Comparison of ENCODE assay signal across 20 cellular contexts in the genomic region with DNA sequence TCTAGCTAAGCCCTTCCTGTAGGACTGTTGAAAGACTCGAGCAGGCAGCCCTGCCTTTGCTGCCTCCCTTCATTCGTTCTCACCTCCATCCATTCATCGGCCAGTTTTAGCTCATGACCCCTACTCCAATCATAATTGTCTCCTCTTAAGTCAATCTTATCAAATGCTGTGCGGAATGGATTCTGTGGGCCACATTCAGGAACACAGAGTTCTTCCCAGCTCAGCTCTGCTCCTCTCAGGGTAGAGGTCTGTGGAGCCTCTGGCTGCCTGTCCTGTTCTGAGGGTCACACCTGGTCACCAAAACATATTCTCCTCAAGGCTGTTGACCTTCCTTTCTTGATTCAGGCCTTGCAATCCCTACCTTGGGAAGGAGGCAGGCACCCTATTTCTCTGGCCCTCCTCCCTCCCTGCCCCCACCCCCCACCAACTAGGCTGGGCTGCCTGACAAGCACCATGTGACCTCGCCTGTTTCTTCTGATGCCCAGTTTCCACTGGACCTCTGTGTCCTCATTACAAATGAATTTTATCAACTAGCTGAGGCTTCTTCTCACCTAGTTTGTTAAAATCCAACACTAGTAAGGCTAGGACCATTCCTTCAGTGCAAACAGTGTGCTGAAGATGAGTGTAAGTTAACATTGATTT. TPM values are rescaled to one million over a fixed set of nuclear protein-coding genes. Genes with fewer than 3 reads are reported as not detected.
DNase-seq lines count a peak whose midpoint lies in the region; ATAC-seq and TF ChIP-seq lines count a peak whose summit lies in the region.
"Had no signal": no experiment of that assay in that cellular context is flagged by ENCODE, and none has a peak within 500 bp of the region (broad histone marks: within the 10 kb centered on the region; RNA-seq: fewer than 3 reads in every experiment).

No MANE protein-coding gene starts in this region.

- H3K27me3 ChIP-seq in heart left ventricle = no peaks in the 10 kb centered on the region
- no peaks in the 10 kb centered on the region for H3K27me3 ChIP-seq in right cardiac atrium (ENCODE audit: control insufficient read depth, insufficient read depth)

- ATAC-seq in heart left ventricle (peak; percentile 71 to 83 (median 78)), T-helper 17 cell (no peak), right cardiac atrium (peak; percentile 47 to 56)

- H3K4me1 ChIP-seq in heart left ventricle (peaks cover 0 to 20% (median 2%) of the 10 kb centered on the region in 12 donors), right cardiac atrium (ENCODE audit: control insufficient read depth, insufficient read depth, low read length) (no peaks in the 10 kb centered on the region)

- no peaks in the 10 kb centered on the region for H3K4me1 Mint-ChIP-seq in T-helper 17 cell
- peaks cover 12% of the 10 kb centered on the region for H3K4me1 Mint-ChIP-seq in mesothelial cell of epicardium
- H3K4me1 Mint-ChIP-seq: CD4-positive, alpha-beta memory T cell had no signal

- H3K27ac Mint-ChIP-seq in T-helper 17 cell (no peak overlapping the region), mesothelial cell of epicardium (no peak overlapping the region)
- H3K27ac Mint-ChIP-seq: CD4-positive, alpha-beta memory T cell; HFFc6 had no signal

- WGBS in heart left ventricle, 4 donors = 64 to 78% (median 70%) methylated on average over 5 of the region's 5 CpGs
- 76% methylated on average over 5 of the region's 5 CpGs for WGBS in right cardiac atrium

- intact Hi-C loops in heart left ventricle (cut with DNase I) = no loop called here
- intact Hi-C loops in cardiac septum (cut with DNase I) = no loop called here
- intact Hi-C loops in right cardiac atrium (cut with DNase I) = no loop called here

- H3K27ac ChIP-seq in heart left ventricle (peak overlapping the region in 5 of 12 donors; percentile 6 to 45 (median 30)), right cardiac atrium (ENCODE audit: low read length) (peak overlapping the region; percentile 51)

- H3K36me3 Mint-ChIP-seq in T-helper 17 cell (ENCODE audit: low read depth) (no peaks in the 10 kb centered on the region), mesothelial cell of epicardium (no peaks in the 10 kb centered on the region)
- H3K36me3 Mint-ChIP-seq: CD4-positive, alpha-beta memory T cell had no signal

- no peak for TF ChIP-seq CTCF in heart left ventricle (IDR thresholded peaks at IDR 0.05)
- no peak for TF ChIP-seq CTCF in mesothelial cell of epicardium (IDR thresholded peaks at IDR 0.05; ENCODE audit: unreplicated experiment)

- no peak overlapping the region for H3K4me3 ChIP-seq in heart left ventricle
- H3K4me3 ChIP-seq in right cardiac atrium (ENCODE audit: low read length) = no peak overlapping the region
- H3K4me3 ChIP-seq: HAP-1 had no signal

- TF ChIP-seq POLR2A in heart left ventricle (IDR thresholded peaks at IDR 0.05) = no peak

- H3K27me3 Mint-ChIP-seq in T-helper 17 cell = peaks cover 23% of the 10 kb centered on the region
- no peaks in the 10 kb centered on the region for H3K27me3 Mint-ChIP-seq in mesothelial cell of epicardium (ENCODE audit: low read depth)

- H3K9me3 ChIP-seq in heart left ventricle = peaks cover 0 to 14% (median 6%) of the 10 kb centered on the region in 12 donors
- H3K9me3 ChIP-seq in T-helper 17 cell (ENCODE audit: control insufficient read depth, low read length, poor library complexity, severe bottlenecking) = no peaks in the 10 kb centered on the region
- H3K9me3 ChIP-seq in right cardiac atrium (ENCODE audit: control insufficient read depth, low read length) = no peaks in the 10 kb centered on the region
- H3K9me3 ChIP-seq: HAP-1 had no signal

- peaks cover 7% of the 10 kb centered on the region for H3K9me3 Mint-ChIP-seq in mesothelial cell of epicardium

- peak in 1 of 5 donors; percentile 41 for DNase-seq in heart left ventricle
- DNase-seq in cardiac septum (ENCODE audit: low spot score) = no peak
- DNase-seq in T-helper 17 cell = no peak
- no peak for DNase-seq in right cardiac atrium
- no peak for DNase-seq in mesothelial cell of epicardium (ENCODE audit: low spot score in 2 of 2, unreplicated experiment in 2 of 2)
- DNase-seq in NCI-H128 (lab: John Stamatoyannopoulos, UW; ENCODE audit: unreplicated experiment) = no peak
- DNase-seq: C1 segment of cervical spinal cord; Calu3; CD4-positive, alpha-beta memory T cell; COR-L47; DMS53; DMS79 treated with DMSO at 0.1 percent for 48 hours; GF-D8; GOT3; HFFc6 had no signal

- no peaks in the 10 kb centered on the region for H3K36me3 ChIP-seq in heart left ventricle
- H3K36me3 ChIP-seq: HAP-1 had no signal

- H3K4me3 Mint-ChIP-seq in T-helper 17 cell (peak overlapping the region; percentile 31), mesothelial cell of epicardium (no peak overlapping the region)
- H3K4me3 Mint-ChIP-seq: CD4-positive, alpha-beta memory T cell; HFFc6 had no signal

RNA-seq across cellular contexts. Expression of a gene that starts 3.5 kb away (rescaled TPM):
- total RNA-seq in heart left ventricle (1 to 10 TPM in 1 of 9 donors, under 1 TPM in 2, not detected in 6; 0.54 to 1.2 (median 0.58) TPM), cardiac septum (0.38 TPM), T-helper 17 cell (not detected), right cardiac atrium (under 1 TPM in 1 of 4 donors, not detected in 3; 0.28 TPM), mesothelial cell of epicardium (not detected in 3 replicates)
- polyA plus RNA-seq in heart left ventricle (not detected), right cardiac atrium (0.14 TPM)
- total RNA-seq: A172; A673; CD4-positive, alpha-beta memory T cell; Daoy; G401; HFFc6 had no signal
- polyA plus RNA-seq: CD4-positive, alpha-beta memory T cell had no signal
